In the genomic region with DNA sequence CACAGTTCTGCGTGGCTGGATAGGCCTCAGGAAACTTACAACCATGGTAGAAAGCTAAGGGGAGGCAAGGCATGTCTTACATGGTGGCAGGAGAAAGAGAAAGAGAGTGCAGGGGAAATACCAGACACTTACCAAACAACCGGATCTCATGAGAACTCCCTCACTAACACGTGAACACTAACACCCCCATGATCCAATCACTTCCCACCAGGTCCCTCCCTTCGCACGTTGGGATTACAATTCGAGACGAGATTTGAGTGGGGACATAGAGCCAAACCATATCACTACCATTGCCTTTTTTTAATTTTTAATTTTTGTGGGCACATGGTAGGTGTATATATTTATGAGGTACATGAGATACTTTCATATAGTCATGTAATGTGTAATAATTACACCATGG, we compare ENCODE assay signal across 30 cellular contexts.
"Had no signal": no experiment of that assay in that cellular context is flagged by ENCODE, and none has a peak within 500 bp of the region (broad histone marks: within the 10 kb centered on the region; RNA-seq: fewer than 3 reads in every experiment).

No MANE protein-coding gene starts in this region.

- H3K9me3 Mint-ChIP-seq: natural killer cell; nephron; neural progenitor cell; stimulated activated memory B cell treated with anti-CD40 and anti-IgM and Interleukin-4, amounts not matched to agents 10 μg/mL and 1 μg/mL and 100 μg/mL, for 72 hours; stimulated activated naive CD8-positive, alpha-beta T cell treated with anti-CD3 and anti-CD28 coated beads, Interleukin-15, amount 100 ng/mL, for 72 hours; type B pancreatic cell had no signal

- H3K27me3 Mint-ChIP-seq: progenitor cell of endocrine pancreas; stimulated activated memory B cell treated with anti-CD40 and anti-IgM and Interleukin-4, amounts not matched to agents 10 μg/mL and 1 μg/mL and 100 μg/mL, for 72 hours; stimulated activated naive CD8-positive, alpha-beta T cell treated with anti-CD3 and anti-CD28 coated beads, Interleukin-15, amount 100 ng/mL, for 72 hours; type B pancreatic cell had no signal

- DNase-seq: natural killer cell; occipital lobe; ovary; posterior cingulate gyrus; psoas muscle; right cardiac atrium; right lobe of liver; sigmoid colon; small intestine; stimulated activated CD4-positive, alpha-beta T cell treated with anti-CD3 and anti-CD28 coated beads, Interleukin-15, amount 100 ng/mL, for 24 hours; stimulated activated CD4-positive, alpha-beta T cell treated with anti-CD3 and anti-CD28 coated beads, Interleukin-2, amount 100 ng/mL, for 24 hours; stimulated activated CD4-positive, alpha-beta T cell treated with anti-CD3 and anti-CD28 coated beads, Interleukin-2, amount 100 ng/mL, for 48 hours; stimulated activated CD4-positive, alpha-beta T cell treated with anti-CD3 and anti-CD28 coated beads, Interleukin-4, amount 100 ng/mL, for 4 hours; stimulated activated CD8-positive, alpha-beta memory T cell treated with anti-CD3 and anti-CD28 coated beads, Interleukin-4, amount 100 ng/mL, for 48 hours; stimulated activated naive CD4-positive, alpha-beta T cell; stimulated activated naive CD8-positive, alpha-beta T cell treated with anti-CD3 and anti-CD28 coated beads, Interleukin-15, amount 100 ng/mL, for 72 hours; stimulated activated naive CD8-positive, alpha-beta T cell treated with anti-CD3 and anti-CD28 coated beads, Interleukin-15, Interleukin-2, amounts not matched to agents 100 U/mL and 50 U/mL, for 24 hours; substantia nigra; testis; tibial artery; transverse colon; upper lobe of right lung; uterus had no signal

- H3K79me2 ChIP-seq: parathyroid adenoma had no signal

- H3K4me3 ChIP-seq: neural progenitor cell, ovary, psoas muscle, right lobe of liver, sigmoid colon, suprapubic skin, testis, tibial artery, transverse colon, upper lobe of right lung, uterus had no signal

- H3K4me1 ChIP-seq: neural progenitor cell, parathyroid adenoma, psoas muscle, right lobe of liver, sigmoid colon, suprapubic skin, testis, tibial artery, transverse colon, upper lobe of right lung, uterus had no signal

- FAIRE-seq: small intestine had no signal

- H3K27ac Mint-ChIP-seq: natural killer cell; nephron; neural progenitor cell; progenitor cell of endocrine pancreas; stimulated activated memory B cell treated with anti-CD40 and anti-IgM and Interleukin-4, amounts not matched to agents 10 μg/mL and 1 μg/mL and 100 μg/mL, for 72 hours; type B pancreatic cell had no signal

- ATAC-seq: natural killer cell; psoas muscle; right cardiac atrium; right lobe of liver; stimulated activated memory B cell treated with anti-CD40 and anti-IgM and Interleukin-4, amounts not matched to agents 10 μg/mL and 1 μg/mL and 100 μg/mL, for 72 hours; stimulated activated naive CD8-positive, alpha-beta T cell treated with anti-CD3 and anti-CD28 coated beads, Interleukin-15, amount 100 ng/mL, for 72 hours; stimulated activated naive CD8-positive, alpha-beta T cell treated with anti-CD3 and anti-CD28 coated beads, Interleukin-15, Interleukin-2, amounts not matched to agents 100 U/mL and 50 U/mL, for 24 hours; upper lobe of right lung had no signal

- H3K4me3 Mint-ChIP-seq: natural killer cell; nephron; neural progenitor cell; stimulated activated memory B cell treated with anti-CD40 and anti-IgM and Interleukin-4, amounts not matched to agents 10 μg/mL and 1 μg/mL and 100 μg/mL, for 72 hours; stimulated activated naive CD8-positive, alpha-beta T cell treated with anti-CD3 and anti-CD28 coated beads, Interleukin-15, amount 100 ng/mL, for 72 hours; type B pancreatic cell had no signal

- H2AFZ ChIP-seq: neural progenitor cell, parathyroid adenoma had no signal

- H3K27ac ChIP-seq: neural progenitor cell, ovary, parathyroid adenoma, psoas muscle, right lobe of liver, sigmoid colon, suprapubic skin, testis, tibial artery, transverse colon, upper lobe of right lung, uterus had no signal

- H3K36me3 ChIP-seq: neural progenitor cell, ovary, uterus had no signal

- H3K9ac ChIP-seq: neural progenitor cell, parathyroid adenoma had no signal

- H3K9me3 ChIP-seq: ovary, psoas muscle, right lobe of liver, sigmoid colon, suprapubic skin, testis, tibial artery, transverse colon, upper lobe of right lung, uterus had no signal

- H3K4me2 ChIP-seq: neural progenitor cell had no signal

- H3K27me3 ChIP-seq: neural progenitor cell, ovary, right lobe of liver, sigmoid colon, suprapubic skin, testis, tibial artery, transverse colon, upper lobe of right lung, uterus had no signal

- H3K4me1 Mint-ChIP-seq: nephron; neural progenitor cell; stimulated activated memory B cell treated with anti-CD40 and anti-IgM and Interleukin-4, amounts not matched to agents 10 μg/mL and 1 μg/mL and 100 μg/mL, for 72 hours; stimulated activated naive CD8-positive, alpha-beta T cell treated with anti-CD3 and anti-CD28 coated beads, Interleukin-15, amount 100 ng/mL, for 72 hours had no signal
